In genomic region chr4:169996379-169997245, GRCh38 we compare ENCODE assay signal across 2 cellular contexts.
TF ChIP-seq lines count a peak whose summit lies in the region.

No MANE protein-coding gene starts in this region.

TF ChIP-seq in H1, 55 proteins besides CTCF, POLR2A, EP300 and RAD21:
- TF ChIP-seq TCF12 (IDR thresholded peaks at IDR 0.05; ENCODE audit: low read depth, low read length) (no peak), NANOG (IDR thresholded peaks at IDR 0.05; ENCODE audit: insufficient read depth, low read depth, low read length, poor library complexity, severe bottlenecking) (no peak)

TF ChIP-seq in SK-N-SH, 30 proteins besides CTCF, POLR2A, EP300 and RAD21:
- TF ChIP-seq TEAD4 (IDR thresholded peaks at IDR 0.05; ENCODE audit: borderline replicate concordance, insufficient read depth) (no peak), JUND (IDR thresholded peaks at IDR 0.05) (no peak), REST (IDR thresholded peaks at IDR 0.05; ENCODE audit: low read depth, low read length) (no peak), IRF3 (IDR thresholded peaks at IDR 0.05; ENCODE audit: low read depth, low read length) (no peak), FOXM1 (IDR thresholded peaks at IDR 0.05; ENCODE audit: low read depth) (no peak), ZBTB33 (IDR thresholded peaks at IDR 0.05; ENCODE audit: borderline replicate concordance, low read depth) (no peak), RXRA (IDR thresholded peaks at IDR 0.05; ENCODE audit: borderline replicate concordance, low read depth) (no peak)
